Comparison of ENCODE assay signal across 6 cellular contexts in genomic region chr15:29563112-29563511, GRCh38.
"Had no signal": no experiment of that assay in that cellular context is flagged by ENCODE, and none has a peak within 500 bp of the region (broad histone marks: within the 10 kb centered on the region; RNA-seq: fewer than 3 reads in every experiment).

No MANE protein-coding gene starts in this region.

- H3K4me3 ChIP-seq: K562 had no signal

- DNase-seq: IMR-90, KBM-7, KG1 had no signal

- H3K27ac ChIP-seq: HL-60, KMS-11 had no signal
